ENCODE assay signal across 8 cellular contexts in genomic region chr10:133324198-133324792, GRCh38. TPM values are rescaled to one million over a fixed set of nuclear protein-coding genes. Genes with fewer than 3 reads are reported as not detected.
DNase-seq lines count a peak whose midpoint lies in the region; ATAC-seq and TF ChIP-seq lines count a peak whose summit lies in the region.

No MANE protein-coding gene starts in this region.

- no peaks in the 10 kb centered on the region for H3K9me3 ChIP-seq in CD4-positive, alpha-beta T cell (ENCODE audit: control insufficient read depth, low read length)
- H3K9me3 ChIP-seq in PC-3 (ENCODE audit: low read length) = no peaks in the 10 kb centered on the region

- DNase-seq in CD4-positive, alpha-beta T cell = peak; percentile 30 to 72 (median 56)
- DNase-seq in HEK293T (ENCODE audit: extremely low spot score) = peak; percentile 79
- DNase-seq in PC-3 = peak; percentile 36
- DNase-seq in activated T-helper 9 cell treated with anti-CD3 and anti-CD28 coated beads, Interleukin-2, amount 50 U/mL, for 16 hours (ENCODE audit: low read depth) = peak; percentile 33
- DNase-seq in left ventricle myocardium superior = peak; percentile 76
- DNase-seq in stimulated activated CD4-positive, alpha-beta T cell treated with anti-CD3 and anti-CD28 coated beads, Interleukin-12 subunit alpha, Interleukin-12 subunit beta, amount 100 ng/mL, for 4 hours = peak; percentile 53

- no peaks in the 10 kb centered on the region for H4K20me1 ChIP-seq in PC-3 (ENCODE audit: low read length)

- H3K27ac ChIP-seq in CD4-positive, alpha-beta T cell (ENCODE audit: low read depth, low read length) = no peak overlapping the region
- no peak overlapping the region for H3K27ac ChIP-seq in PC-3 (ENCODE audit: low read length)

- H3K36me3 Mint-ChIP-seq in CD4-positive, alpha-beta T cell (ENCODE audit: low read depth) = no peaks in the 10 kb centered on the region

- peaks cover 43% of the 10 kb centered on the region for H3K27me3 Mint-ChIP-seq in CD4-positive, alpha-beta T cell

- H3F3A ChIP-seq in PC-3 (ENCODE audit: low read length, unreplicated experiment) = peaks cover 4% of the 10 kb centered on the region

- peak overlapping the region; percentile 59; the same call in 1 of the 2 replicates for H3K4me2 ChIP-seq in PC-3 (ENCODE audit: low read length)

- peaks cover 10% of the 10 kb centered on the region for H3K4me1 Mint-ChIP-seq in CD4-positive, alpha-beta T cell (ENCODE audit: low read depth)

- H3K27me3 ChIP-seq in CD4-positive, alpha-beta T cell (ENCODE audit: control insufficient read depth, insufficient read depth, low read length) = peaks cover 41% of the 10 kb centered on the region
- H3K27me3 ChIP-seq in PC-3 (ENCODE audit: low read length) = peaks cover 11% of the 10 kb centered on the region; the same call in 1 of the 2 replicates

- intact Hi-C loops in CD4-positive, alpha-beta T cell (cut with DNase I, micrococcal nuclease) = no loop called here
- intact Hi-C loops in PC-3 (cut with micrococcal nuclease) (loop anchor here (10.0 kb wide), 1 partner anchor 181 kb away; no protein-coding TSS in a partner anchor), left ventricle myocardium superior (cut with micrococcal nuclease) (no loop called here)

- no peaks in the 10 kb centered on the region for H3K36me3 ChIP-seq in PC-3 (ENCODE audit: low read depth, low read length)

- no peaks in the 10 kb centered on the region for H3K9me3 Mint-ChIP-seq in CD4-positive, alpha-beta T cell

- CTCF ChIA-PET in CD4-positive, alpha-beta T cell (lab: Charles Lee) = interaction anchor here (0.8 kb wide), 1 partner anchor 10 kb away, joined by 4 read pairs; no protein-coding TSS in a partner anchor
- CTCF ChIA-PET in HEK293T (lab: Yijun Ruan, JAX) = interaction anchor here (1.0 kb wide), 1 partner anchor 180 kb away, joined by 5 read pairs; no protein-coding TSS in a partner anchor
- CTCF ChIA-PET in PC-3 (lab: Charles Lee) = no interaction called here

- H3K4me3 Mint-ChIP-seq in CD4-positive, alpha-beta T cell = no peak overlapping the region

- POLR2A ChIA-PET in CD4-positive, alpha-beta T cell (lab: Charles Lee) = interaction anchor here (1.2 kb wide), 1 partner anchor 12 kb away, joined by 6 read pairs; the partner anchor contains the start of gene CALY
- POLR2A ChIA-PET in HEK293T (lab: Yijun Ruan, JAX) = interaction anchor here (0.6 to 1.4 kb wide), 6 partner anchors 9 to 53 kb away, joined by 3 to 5 read pairs (median 4); partner anchors contain the start of gene FUOM
- POLR2A ChIA-PET in PC-3 (lab: Charles Lee; ENCODE audit: unreplicated experiment) = no interaction called here

- no peaks in the 10 kb centered on the region for H3K9me2 ChIP-seq in PC-3 (replicated peaks; ENCODE audit: low read length)

- peak overlapping the region; percentile 50 for H3K4me3 ChIP-seq in PC-3 (ENCODE audit: low read length)

- H3K27ac Mint-ChIP-seq in CD4-positive, alpha-beta T cell = no peak overlapping the region

- BruUV-seq in PC-3 (replicated peaks; lab: Mats Ljungman, UMichigan) = no TSS peak

- no peak overlapping the region; the same call in 1 of the 2 replicates for H2AFZ ChIP-seq in PC-3 (ENCODE audit: low read length)

- no peak overlapping the region for H3K9ac ChIP-seq in PC-3 (ENCODE audit: low read length)

- no peaks in the 10 kb centered on the region for H3K79me2 ChIP-seq in PC-3 (ENCODE audit: low read length)

- peak; percentile 92 for ATAC-seq in CD4-positive, alpha-beta T cell (ENCODE audit: poor library complexity)
- peak; percentile 64 for ATAC-seq in PC-3
- peak; percentile 85 for ATAC-seq in left ventricle myocardium superior
- ATAC-seq in HG03460 (IDR thresholded peaks at IDR 0.05; ENCODE audit: unreplicated experiment) = no peak
- no peak for ATAC-seq in GM21717 (IDR thresholded peaks at IDR 0.05; ENCODE audit: unreplicated experiment)

- H3K4me1 ChIP-seq in PC-3 (ENCODE audit: insufficient read depth, low read length) = peaks cover 15% of the 10 kb centered on the region

- no peak for TF ChIP-seq CTCF in CD4-positive, alpha-beta T cell (IDR thresholded peaks at IDR 0.05)
- no peak for TF ChIP-seq CTCF in PC-3 (conservative IDR thresholded peaks at IDR 0.05; ENCODE audit: low read depth, low read length)

TF ChIP-seq in HEK293T, 16 proteins besides CTCF, POLR2A, EP300 and RAD21:
- TF ChIP-seq CTBP1 (IDR thresholded peaks at IDR 0.05; ENCODE audit: borderline replicate concordance) (no peak), FOXA1 (IDR thresholded peaks at IDR 0.05) (no peak), HDGF (IDR thresholded peaks at IDR 0.05; ENCODE audit: borderline replicate concordance) (no peak), BHLHE40 (IDR thresholded peaks at IDR 0.05; ENCODE audit: borderline replicate concordance) (no peak), SUZ12 (IDR thresholded peaks at IDR 0.05) (no peak), ELF4 (IDR thresholded peaks at IDR 0.05) (no peak), LEF1 (IDR thresholded peaks at IDR 0.05; ENCODE audit: borderline replicate concordance) (no peak), ZNF384 (IDR thresholded peaks at IDR 0.05) (no peak), SP1 (IDR thresholded peaks at IDR 0.05) (no peak), TARDBP (IDR thresholded peaks at IDR 0.05) (no peak), NFRKB (IDR thresholded peaks at IDR 0.05) (no peak), FOXK2 (IDR thresholded peaks at IDR 0.05) (no peak), FOXM1 (IDR thresholded peaks at IDR 0.05; ENCODE audit: borderline replicate concordance) (no peak), PKNOX1 (IDR thresholded peaks at IDR 0.05) (no peak), L3MBTL2 (conservative IDR thresholded peaks at IDR 0.05) (no peak), ARNT (IDR thresholded peaks at IDR 0.05) (no peak)

RNA-seq across cellular contexts. Expression of gene CALY, which starts 12.4 kb away (rescaled TPM):
- 1 to 10 TPM; 3.8 to 3.9 TPM for total RNA-seq in CD4-positive, alpha-beta T cell
- total RNA-seq in PC-3 (2014; rRNA removed) (not detected in 2 replicates), left ventricle myocardium superior (not detected)

RNA-seq across cellular contexts. Expression of gene ZNF511, which starts 15.6 kb away (rescaled TPM):
- total RNA-seq in CD4-positive, alpha-beta T cell = 10 to 100 TPM; 38.1 to 40.9 TPM
- 78.4 and 84.3 TPM in 2 replicates for total RNA-seq in PC-3 (2014; rRNA removed)
- 45.1 TPM for total RNA-seq in left ventricle myocardium superior

RNA-seq across cellular contexts. Expression of gene TUBGCP2, which starts 15.6 kb away (rescaled TPM):
- total RNA-seq in CD4-positive, alpha-beta T cell = 10 to 100 TPM; 89.3 to 94.2 TPM
- total RNA-seq in PC-3 (2014; rRNA removed) (72.9 and 84.4 TPM in 2 replicates), left ventricle myocardium superior (42.6 TPM)

RNA-seq across cellular contexts. Expression of gene PRAP1, which starts 22.9 kb away (rescaled TPM):
- not detected for total RNA-seq in CD4-positive, alpha-beta T cell
- not detected in 2 replicates for total RNA-seq in PC-3 (2014; rRNA removed)
- not detected for total RNA-seq in left ventricle myocardium superior

RNA-seq across cellular contexts. Expression of gene FUOM, which starts 33.5 kb away (rescaled TPM):
- 10 to 100 TPM; 10.3 to 11.7 TPM for total RNA-seq in CD4-positive, alpha-beta T cell
- 33.3 and 40.0 TPM in 2 replicates for total RNA-seq in PC-3 (2014; rRNA removed)
- total RNA-seq in left ventricle myocardium superior = 9.3 TPM

Comparison
In these comparisons a context has a peak if more than half of its experiments do, and no peak if none do; other contexts are left out.
1. ATAC-seq: peak in CD4-positive, alpha-beta T cell (single experiment), PC-3 (single experiment) and left ventricle myocardium superior (single experiment); none in HG03460 (single experiment) and GM21717 (single experiment).
2. Peak in every context shown above with its lines, with median percentiles within 50 percentile points of each other: DNase-seq.